Comparison of ENCODE assay signal across 1 cellular context in the genomic region with DNA sequence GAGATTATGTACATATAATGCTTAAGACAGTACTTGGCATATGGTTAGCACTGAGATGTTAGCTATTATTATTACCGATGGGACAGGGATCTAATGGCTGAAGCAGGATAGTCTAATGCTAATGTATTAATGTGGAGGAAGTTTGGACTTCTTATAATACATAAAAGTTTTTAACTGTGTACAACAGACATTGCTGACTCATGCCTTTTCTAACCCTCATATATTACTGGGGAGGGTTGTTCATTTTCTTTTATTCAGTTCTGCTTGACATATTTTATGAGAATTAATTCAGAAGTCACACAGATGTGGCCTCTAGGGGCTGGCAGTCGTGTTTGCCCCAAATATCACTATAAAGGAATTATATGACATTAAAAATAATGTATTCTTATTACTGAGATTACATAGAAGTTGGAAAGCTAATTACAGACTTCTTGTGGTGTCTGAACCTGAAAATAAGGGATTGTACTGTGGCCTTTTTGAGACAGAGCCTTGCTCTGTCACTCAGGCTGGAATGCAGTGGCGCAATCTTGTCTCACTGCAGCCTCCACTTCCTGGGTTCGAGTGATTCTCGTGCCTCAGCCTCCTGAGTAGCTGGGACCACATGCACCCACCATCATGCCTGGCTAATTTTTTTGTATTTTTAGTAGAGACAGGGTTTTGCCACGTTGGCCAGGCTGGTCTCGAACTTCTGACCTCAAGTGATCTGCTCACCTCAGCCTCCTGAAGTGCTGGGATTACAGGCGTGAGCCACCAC.
TF ChIP-seq lines count a peak whose summit lies in the region.

No MANE protein-coding gene starts in this region.

TF ChIP-seq in IMR-90, 13 proteins besides CTCF, POLR2A, EP300 and RAD21:
- TF ChIP-seq MAFK (IDR thresholded peaks at IDR 0.05; ENCODE audit: low read depth, low read length) = peak; percentile 89
- 0 out of 2 replicates have a peak, but pooled peaks have one; percentile 11 for TF ChIP-seq NFE2L2 (IDR thresholded peaks at IDR 0.05; ENCODE audit: low read depth, low read length)
- no peak for TF ChIP-seq CEBPB (IDR thresholded peaks at IDR 0.05; ENCODE audit: low read depth, low read length)
